ENCODE assay signal across 8 cellular contexts in genomic region chrX:28039258-28039657, GRCh38. TPM values are rescaled to one million over a fixed set of nuclear protein-coding genes. Genes with fewer than 3 reads are reported as not detected.
"Had no signal": no experiment of that assay in that cellular context is flagged by ENCODE, and none has a peak within 500 bp of the region (broad histone marks: within the 10 kb centered on the region; RNA-seq: fewer than 3 reads in every experiment).

No MANE protein-coding gene starts in this region.

- H3K4me3 ChIP-seq: K562 had no signal

- H3K4me1 Mint-ChIP-seq: IgD-negative memory B cell had no signal

- H3K36me3 Mint-ChIP-seq: IgD-negative memory B cell had no signal

- DNase-seq: IMR-90, KBM-7 had no signal

- H3K27ac ChIP-seq: HL-60 had no signal

- H3K4me3 Mint-ChIP-seq: IgD-negative memory B cell had no signal

- H3K27me3 Mint-ChIP-seq: IgD-negative memory B cell had no signal

- ATAC-seq: HepG2, K562 had no signal

- H3K27ac Mint-ChIP-seq: IgD-negative memory B cell had no signal

RNA-seq across cellular contexts. Expression of gene DCAF8L1, which starts 58.0 kb away (rescaled TPM):
- total RNA-seq: HepG2, HT-29, HT1080, IMR-90, K562 had no signal
- polyA plus RNA-seq: HepG2, IgD-negative memory B cell, IMR-90 had no signal
